In genomic region chr17:69093995-69094394, GRCh38 we compare ENCODE assay signal across 22 cellular contexts. TPM values are rescaled to one million over a fixed set of nuclear protein-coding genes. Genes with fewer than 3 reads are reported as not detected.
DNase-seq lines count a peak whose midpoint lies in the region; ATAC-seq, FAIRE-seq and TF ChIP-seq lines count a peak whose summit lies in the region.
"Had no signal": no experiment of that assay in that cellular context is flagged by ENCODE, and none has a peak within 500 bp of the region (broad histone marks: within the 10 kb centered on the region; RNA-seq: fewer than 3 reads in every experiment).

No MANE protein-coding gene starts in this region.

- POLR2A ChIA-PET in K562 (lab: Yijun Ruan, JAX), result interaction anchor here (1.3 to 1.7 kb wide), 3 partner anchors 8 to 13 kb away, joined by 5 to 6 read pairs (median 6); no protein-coding TSS in a partner anchor

- H3K27ac ChIP-seq in BLaER1 treated with 17β-estradiol and CSF1 and Interleukin-3, amounts not matched to agents 10 nM and 100 nM, result peak overlapping the region in 9 of 11 experiments; percentile 53 to 88 (median 81); a peak in 18 of 22 replicates
- H3K27ac ChIP-seq in K562 (ENCODE audit: extremely low read depth, low read depth, low read length) (peak overlapping the region; percentile 95; the same call in 2 of the 3 replicates), psoas muscle (no peak overlapping the region), dorsolateral prefrontal cortex (no peak overlapping the region)
- H3K27ac ChIP-seq: 22Rv1, BLaER1 had no signal

- intact Hi-C loops in K562 (cut with micrococcal nuclease), result loop anchor here (2.0 kb wide), 1 partner anchor 47 kb away; no protein-coding TSS in a partner anchor
- intact Hi-C loops in psoas muscle (cut with DNase I), result no loop called here
- intact Hi-C loops in dorsolateral prefrontal cortex (cut with DNase I), result no loop called here

- TF ChIP-seq CTCF in K562 (IDR thresholded peaks at IDR 0.05 in 2 of 3, conservative IDR thresholded peaks at IDR 0.05 in 1 of 3; ENCODE audit: insufficient read depth in 2 of 3, low read depth in 1 of 3, low read length in 3 of 3) (no peak), nephron (IDR thresholded peaks at IDR 0.05; ENCODE audit: unreplicated experiment in 3 of 3) (no peak), psoas muscle (IDR thresholded peaks at IDR 0.05) (no peak), dorsolateral prefrontal cortex (IDR thresholded peaks at IDR 0.05 in 54 of 56, conservative IDR thresholded peaks at IDR 0.05 in 2 of 56; ENCODE audit: low read depth in 1 of 56, partially characterized antibody in 56 of 56) (no peak)

- peaks cover 7 to 94% (median 17%) of the 10 kb centered on the region in 10 experiments; a peak in 17 of 20 replicates for H3K4me1 ChIP-seq in BLaER1 treated with 17β-estradiol and CSF1 and Interleukin-3, amounts not matched to agents 10 nM and 100 nM
- H3K4me1 ChIP-seq in K562 (replicated peaks in 1 of 2; ENCODE audit: control insufficient read depth in 2 of 2, insufficient read depth in 2 of 2, low read length in 2 of 2) (peaks cover 3 to 29% of the 10 kb centered on the region in 2 experiments; a peak in 4 of 5 replicates), psoas muscle (no peaks in the 10 kb centered on the region)
- H3K4me1 ChIP-seq: BLaER1, Caco-2 had no signal

- no peak for TF ChIP-seq RAD21 in K562 (CRISPR knock-in tag; conservative IDR thresholded peaks at IDR 0.05 in 1 of 2, IDR thresholded peaks at IDR 0.05 in 1 of 2)

- 36% methylated on average over 2 of the region's 2 CpGs for WGBS in K562 (ENCODE audit: insufficient coverage, low coverage, missing lambda C conversion rate)
- WGBS in psoas muscle, 3 donors, result 90 to 92% (median 92%) methylated on average over 2 of the region's 2 CpGs

- H2AFZ ChIP-seq in K562 (ENCODE audit: low read depth, low read length), result peak overlapping the region; percentile 87; the same call in 1 of the 2 replicates

- no peaks in the 10 kb centered on the region for H3K9me1 ChIP-seq in K562 (ENCODE audit: control insufficient read depth, insufficient read depth, low read length)

- peak overlapping the region in 5 of 11 experiments; percentile 48 to 78 (median 63); a peak in 7 of 22 replicates for H3K4me2 ChIP-seq in BLaER1 treated with 17β-estradiol and CSF1 and Interleukin-3, amounts not matched to agents 10 nM and 100 nM
- H3K4me2 ChIP-seq in K562 (ENCODE audit: insufficient read depth, low read length), result no peak overlapping the region
- H3K4me2 ChIP-seq: GM23338 had no signal

- ATAC-seq in K562 (no peak), psoas muscle (no peak), GM18511 (IDR thresholded peaks at IDR 0.05; ENCODE audit: unreplicated experiment) (no peak), HG02588 (IDR thresholded peaks at IDR 0.05; ENCODE audit: unreplicated experiment) (no peak)
- ATAC-seq: GM23338, HCT116 had no signal

- in situ Hi-C loops in K562 (cut with MboI), result no loop called here

- DNase-seq in GM19239 (ENCODE audit: insufficient read length, low spot score) (no peak), K562 (ENCODE audit: extremely low read depth in 1 of 4, low spot score in 3 of 4) (no peak), psoas muscle (no peak), dorsolateral prefrontal cortex (no peak)
- DNase-seq: Caco-2; CD4-positive, alpha-beta memory T cell; DMS153; DND-41; H9 had no signal

- peak overlapping the region in 3 of 11 experiments; percentile 56 to 78 (median 72); a peak in 3 of 22 replicates for H3K9ac ChIP-seq in BLaER1 treated with 17β-estradiol and CSF1 and Interleukin-3, amounts not matched to agents 10 nM and 100 nM
- peak overlapping the region in 1 of 2 experiments; percentile 66; a peak in 2 of 4 replicates for H3K9ac ChIP-seq in K562 (ENCODE audit: insufficient read depth in 1 of 2, low read depth in 2 of 2, low read length in 2 of 2)
- H3K9ac ChIP-seq: BLaER1 had no signal

- no peak for TF ChIP-seq POLR2A in K562 (conservative IDR thresholded peaks at IDR 0.05)

- H3K4me3 Mint-ChIP-seq in nephron, result no peak overlapping the region
- H3K4me3 Mint-ChIP-seq: GM23338, H9 had no signal

- TF ChIP-seq EP300 in K562 (IDR thresholded peaks at IDR 0.05; ENCODE audit: low read length), result no peak

- CTCF ChIA-PET in K562 (lab: Yijun Ruan, JAX; ENCODE audit: low intra/inter-chr PET ratio), result no interaction called here

- no peaks in the 10 kb centered on the region for H3K36me3 Mint-ChIP-seq in nephron (ENCODE audit: low read depth)
- H3K36me3 Mint-ChIP-seq: CD4-positive, alpha-beta memory T cell had no signal

- peaks cover 6% of the 10 kb centered on the region for H3K4me1 Mint-ChIP-seq in nephron
- H3K4me1 Mint-ChIP-seq: GM23338, H9 had no signal

- peak overlapping the region; percentile 22 to 78 (median 70) for H3K27ac Mint-ChIP-seq in nephron
- H3K27ac Mint-ChIP-seq: CD4-positive, alpha-beta memory T cell; GM23338; H9 had no signal

- FAIRE-seq in GM19239 (lab: Jason Lieb, UNC), result peak; percentile 47
- FAIRE-seq in K562 (lab: Jason Lieb, UNC), result no peak
- FAIRE-seq: A204.1, G401.6, GM12892 had no signal

- H3K9me3 Mint-ChIP-seq in nephron, result no peaks in the 10 kb centered on the region
- H3K9me3 Mint-ChIP-seq: GM23338, H9 had no signal

- no peaks in the 10 kb centered on the region for H3K36me3 ChIP-seq in BLaER1 treated with 17β-estradiol and CSF1 and Interleukin-3, amounts not matched to agents 10 nM and 100 nM
- H3K36me3 ChIP-seq in K562 (ENCODE audit: control insufficient read depth, insufficient read depth, low read length) (peaks cover 7% of the 10 kb centered on the region; the same call in 2 of the 3 replicates), psoas muscle (ENCODE audit: insufficient read depth in 1 of 2, low read depth in 1 of 2) (peaks cover 6 to 70% of the 10 kb centered on the region in 2 donors)
- H3K36me3 ChIP-seq: BLaER1 had no signal

- H3K27me3 Mint-ChIP-seq in nephron (ENCODE audit: low read depth), result no peaks in the 10 kb centered on the region
- H3K27me3 Mint-ChIP-seq: B cell had no signal

- no peak overlapping the region for H3K4me3 ChIP-seq in BLaER1 treated with 17β-estradiol and CSF1 and Interleukin-3, amounts not matched to agents 10 nM and 100 nM
- no peak overlapping the region for H3K4me3 ChIP-seq in K562
- H3K4me3 ChIP-seq in psoas muscle, result no peak overlapping the region
- no peak overlapping the region for H3K4me3 ChIP-seq in dorsolateral prefrontal cortex
- H3K4me3 ChIP-seq: BLaER1, GM23338 had no signal

- peaks cover 0 to 4% (median 0%) of the 10 kb centered on the region in 11 experiments; a peak in 1 of 22 replicates for H3K9me3 ChIP-seq in BLaER1 treated with 17β-estradiol and CSF1 and Interleukin-3, amounts not matched to agents 10 nM and 100 nM (replicated peaks in 1 of 11)
- H3K9me3 ChIP-seq in K562 (replicated peaks; ENCODE audit: control insufficient read depth, insufficient read depth, low read depth, low read length) (peaks cover 14% of the 10 kb centered on the region), psoas muscle (no peaks in the 10 kb centered on the region)
- H3K9me3 ChIP-seq: BLaER1, Caco-2 had no signal

- H3K27me3 ChIP-seq in BLaER1 treated with 17β-estradiol and CSF1 and Interleukin-3, amounts not matched to agents 10 nM and 100 nM, result no peaks in the 10 kb centered on the region
- H3K27me3 ChIP-seq in K562 (ENCODE audit: control insufficient read depth in 2 of 2, insufficient read depth in 2 of 2, low read length in 2 of 2), result no peaks in the 10 kb centered on the region
- no peaks in the 10 kb centered on the region for H3K27me3 ChIP-seq in psoas muscle (ENCODE audit: insufficient read depth in 3 of 3, low read length in 2 of 3)
- no peaks in the 10 kb centered on the region for H3K27me3 ChIP-seq in dorsolateral prefrontal cortex
- H3K27me3 ChIP-seq: BLaER1 had no signal

- H3K79me2 ChIP-seq in K562 (ENCODE audit: control insufficient read depth, insufficient read depth, low read length), result no peaks in the 10 kb centered on the region

- no peaks in the 10 kb centered on the region for H4K20me1 ChIP-seq in BLaER1 treated with 17β-estradiol and CSF1 and Interleukin-3, amounts not matched to agents 10 nM and 100 nM
- no peaks in the 10 kb centered on the region for H4K20me1 ChIP-seq in K562 (replicated peaks; ENCODE audit: control insufficient read depth, insufficient read depth, low read length)
- H4K20me1 ChIP-seq: BLaER1 had no signal

- no TSS peak for BruUV-seq in K562 (replicated peaks; lab: Mats Ljungman, UMichigan)

RNA-seq across cellular contexts. Expression of gene ABCA9, which starts 33.3 kb away (rescaled TPM):
- 0.46 TPM in 1 of 2 replicates, not detected in the other for total RNA-seq in K562 (2011; cell fraction: chromatin; rRNA removed; ENCODE audit: low replicate concordance)
- 0.26 TPM in 1 of 2 replicates, not detected in the other for total RNA-seq in K562 (2011; cell fraction: nucleolus; rRNA removed)
- 0.07 TPM in 1 of 2 replicates, not detected in the other for total RNA-seq in K562 (2011; cell fraction: nucleoplasm; rRNA removed)
- total RNA-seq in K562 (2014; rRNA removed) (0.98 TPM in 1 of 2 replicates, not detected in the other), K562 (2014; rRNA removed; fragmentation: Illumina TruSeq; extraction: Trizol) (not detected in 2 replicates), K562 (2015; rRNA removed; fragmentation: Illumina TruSeq; extraction: Trizol) (0.04 TPM in 1 of 2 replicates, not detected in the other), K562 (2021) (not detected in 2 replicates), psoas muscle (10 to 100 TPM in 2 of 4 donors, 1 to 10 TPM in 2; 4.2 to 13.8 (median 9.4) TPM), dorsolateral prefrontal cortex (10 to 100 TPM in 111 of 120 experiments, 1 to 10 TPM in 9; 6.9 to 33.3 (median 16.5) TPM)
- polyA plus RNA-seq in K562 (2011; rRNA removed) (0.24 TPM in 1 of 2 replicates, not detected in the other), K562 (2014; fragmentation: Illumina TruSeq; extraction: Trizol) (not detected in 2 replicates), K562 (2014; fragmentation: Nextera tagmentation; extraction: Ambion mirVana) (not detected), K562 (2014; rRNA removed) (0.01 TPM in 1 of 2 replicates, not detected in the other), psoas muscle (1 to 10 TPM; 1.6 to 3.4 (median 3.2) TPM)
- polyA plus RNA-seq in K562 (2011; cell fraction: cytosol; rRNA removed), result not detected in 2 replicates
- 0.18 TPM in 1 of 2 replicates, not detected in the other for polyA plus RNA-seq in K562 (2011; cell fraction: nucleus; rRNA removed)
- 0.06 and 0.12 TPM in 2 replicates for polyA plus RNA-seq in K562 (2012)
- polyA minus RNA-seq in K562 (2011; rRNA and poly(A)+ RNA removed), result 0.09 TPM in 1 of 2 replicates, not detected in the other
- not detected in 2 replicates for polyA minus RNA-seq in K562 (2011; cell fraction: cytosol; rRNA and poly(A)+ RNA removed)
- polyA minus RNA-seq in K562 (2011; cell fraction: nucleus; rRNA and poly(A)+ RNA removed), result 0.11 and 0.40 TPM in 2 replicates
- total RNA-seq: GM23338, H4, H9 had no signal
- polyA plus RNA-seq: CD4-positive, alpha-beta memory T cell; GM23338 had no signal

RNA-seq across cellular contexts. Expression of gene ABCA6, which starts 47.7 kb away (rescaled TPM):
- 0.37 and 1.0 TPM in 2 replicates for total RNA-seq in K562 (2011; cell fraction: chromatin; rRNA removed; ENCODE audit: low replicate concordance)
- 0.17 and 0.39 TPM in 2 replicates for total RNA-seq in K562 (2011; cell fraction: nucleolus; rRNA removed)
- 0.31 and 0.59 TPM in 2 replicates for total RNA-seq in K562 (2011; cell fraction: nucleoplasm; rRNA removed)
- total RNA-seq in K562 (2014; rRNA removed) (0.12 and 0.23 TPM in 2 replicates), K562 (2014; rRNA removed; fragmentation: Illumina TruSeq; extraction: Trizol) (0.22 and 0.29 TPM in 2 replicates), K562 (2015; rRNA removed; fragmentation: Illumina TruSeq; extraction: Trizol) (0.11 and 0.34 TPM in 2 replicates), K562 (2021) (0.02 and 0.73 TPM in 2 replicates), psoas muscle (10 to 100 TPM in 2 of 4 donors, 1 to 10 TPM in 2; 6.8 to 21.2 (median 10.3) TPM), dorsolateral prefrontal cortex (10 to 100 TPM; 12.9 to 94.7 (median 28.1) TPM)
- polyA plus RNA-seq in K562 (2011; rRNA removed) (0.15 and 0.17 TPM in 2 replicates), K562 (2014; fragmentation: Illumina TruSeq; extraction: Trizol) (0.06 and 0.12 TPM in 2 replicates), K562 (2014; fragmentation: Nextera tagmentation; extraction: Ambion mirVana) (under 1 TPM; 0.08 to 0.15 TPM), K562 (2014; rRNA removed) (0.05 and 0.13 TPM in 2 replicates), psoas muscle (1 to 10 TPM; 2.7 to 4.2 (median 3.1) TPM)
- polyA plus RNA-seq in K562 (2011; cell fraction: cytosol; rRNA removed), result 0.04 and 0.09 TPM in 2 replicates
- polyA plus RNA-seq in K562 (2011; cell fraction: nucleus; rRNA removed), result 0.13 and 0.25 TPM in 2 replicates
- polyA plus RNA-seq in K562 (2012), result 0.14 TPM in 2 replicates
- 0.15 and 0.21 TPM in 2 replicates for polyA minus RNA-seq in K562 (2011; rRNA and poly(A)+ RNA removed)
- not detected in 2 replicates for polyA minus RNA-seq in K562 (2011; cell fraction: cytosol; rRNA and poly(A)+ RNA removed)
- 0.13 and 0.44 TPM in 2 replicates for polyA minus RNA-seq in K562 (2011; cell fraction: nucleus; rRNA and poly(A)+ RNA removed)
- total RNA-seq: GM23338, H4, H9 had no signal
- polyA plus RNA-seq: CD4-positive, alpha-beta memory T cell; GM23338 had no signal

Comparison
In these comparisons a context has a peak if more than half of its experiments do, and no peak if none do; other contexts are left out.
1. H3K27ac ChIP-seq: peak in BLaER1 treated with 17β-estradiol and CSF1 and Interleukin-3, amounts not matched to agents 10 nM and 100 nM (9 of 11) and K562 (single experiment); none in psoas muscle (single experiment) and dorsolateral prefrontal cortex (0 of 59).